2 cellular contexts compared by ENCODE assay signal in the genomic region with DNA sequence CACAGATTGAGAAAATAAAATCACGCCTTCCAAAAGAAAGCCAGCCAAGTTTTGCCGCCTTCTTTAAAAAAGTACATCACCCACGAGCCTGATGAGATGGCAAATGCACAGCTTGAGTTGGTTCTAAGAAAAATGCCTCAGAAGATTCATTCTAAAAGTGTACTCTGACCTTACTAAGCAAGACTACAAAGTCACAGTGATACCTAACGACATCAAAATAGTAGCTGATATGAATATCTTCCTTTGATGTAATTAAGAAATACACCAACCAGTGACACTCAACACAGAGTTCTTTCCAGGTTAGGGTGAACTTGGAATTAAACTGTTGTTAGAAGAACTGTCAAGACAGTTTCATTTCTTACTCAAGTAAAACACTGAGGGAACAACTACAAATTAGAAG.
TF ChIP-seq lines count a peak whose summit lies in the region.

No MANE protein-coding gene starts in this region.

TF ChIP-seq in SK-N-SH, 30 proteins besides CTCF, POLR2A, EP300 and RAD21 (continued from another document):
- TF ChIP-seq, protein P1, sequence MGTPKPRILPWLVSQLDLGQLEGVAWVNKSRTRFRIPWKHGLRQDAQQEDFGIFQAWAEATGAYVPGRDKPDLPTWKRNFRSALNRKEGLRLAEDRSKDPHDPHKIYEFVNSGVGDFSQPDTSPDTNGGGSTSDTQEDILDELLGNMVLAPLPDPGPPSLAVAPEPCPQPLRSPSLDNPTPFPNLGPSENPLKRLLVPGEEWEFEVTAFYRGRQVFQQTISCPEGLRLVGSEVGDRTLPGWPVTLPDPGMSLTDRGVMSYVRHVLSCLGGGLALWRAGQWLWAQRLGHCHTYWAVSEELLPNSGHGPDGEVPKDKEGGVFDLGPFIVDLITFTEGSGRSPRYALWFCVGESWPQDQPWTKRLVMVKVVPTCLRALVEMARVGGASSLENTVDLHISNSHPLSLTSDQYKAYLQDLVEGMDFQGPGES (IDR thresholded peaks at IDR 0.05; ENCODE audit: low read depth, low read length): no peak
- TF ChIP-seq RCOR1 (IDR thresholded peaks at IDR 0.05; ENCODE audit: low read length): no peak
- TF ChIP-seq RFX5 (IDR thresholded peaks at IDR 0.05; ENCODE audit: low read length): no peak
- no peak for TF ChIP-seq ZBTB33 (IDR thresholded peaks at IDR 0.05; ENCODE audit: borderline replicate concordance, low read depth)
- no peak for TF ChIP-seq ELF1 (IDR thresholded peaks at IDR 0.05)
- no peak for TF ChIP-seq FOXM1 (IDR thresholded peaks at IDR 0.05; ENCODE audit: low read depth)
- no peak for TF ChIP-seq POLR2AphosphoS5 (IDR thresholded peaks at IDR 0.05; ENCODE audit: low read depth, low read length)
- no peak for TF ChIP-seq SIN3A (IDR thresholded peaks at IDR 0.05; ENCODE audit: borderline replicate concordance, low read depth, low read length)
- no peak for TF ChIP-seq MXI1 (IDR thresholded peaks at IDR 0.05; ENCODE audit: low read depth, low read length)
- TF ChIP-seq CHD2 (IDR thresholded peaks at IDR 0.05; ENCODE audit: low read length, partially characterized antibody): no peak
- no peak for TF ChIP-seq RXRA (IDR thresholded peaks at IDR 0.05; ENCODE audit: borderline replicate concordance, low read depth)
- TF ChIP-seq GATA2 (CRISPR knock-in tag; IDR thresholded peaks at IDR 0.05): no peak
- TF ChIP-seq, protein P2, sequence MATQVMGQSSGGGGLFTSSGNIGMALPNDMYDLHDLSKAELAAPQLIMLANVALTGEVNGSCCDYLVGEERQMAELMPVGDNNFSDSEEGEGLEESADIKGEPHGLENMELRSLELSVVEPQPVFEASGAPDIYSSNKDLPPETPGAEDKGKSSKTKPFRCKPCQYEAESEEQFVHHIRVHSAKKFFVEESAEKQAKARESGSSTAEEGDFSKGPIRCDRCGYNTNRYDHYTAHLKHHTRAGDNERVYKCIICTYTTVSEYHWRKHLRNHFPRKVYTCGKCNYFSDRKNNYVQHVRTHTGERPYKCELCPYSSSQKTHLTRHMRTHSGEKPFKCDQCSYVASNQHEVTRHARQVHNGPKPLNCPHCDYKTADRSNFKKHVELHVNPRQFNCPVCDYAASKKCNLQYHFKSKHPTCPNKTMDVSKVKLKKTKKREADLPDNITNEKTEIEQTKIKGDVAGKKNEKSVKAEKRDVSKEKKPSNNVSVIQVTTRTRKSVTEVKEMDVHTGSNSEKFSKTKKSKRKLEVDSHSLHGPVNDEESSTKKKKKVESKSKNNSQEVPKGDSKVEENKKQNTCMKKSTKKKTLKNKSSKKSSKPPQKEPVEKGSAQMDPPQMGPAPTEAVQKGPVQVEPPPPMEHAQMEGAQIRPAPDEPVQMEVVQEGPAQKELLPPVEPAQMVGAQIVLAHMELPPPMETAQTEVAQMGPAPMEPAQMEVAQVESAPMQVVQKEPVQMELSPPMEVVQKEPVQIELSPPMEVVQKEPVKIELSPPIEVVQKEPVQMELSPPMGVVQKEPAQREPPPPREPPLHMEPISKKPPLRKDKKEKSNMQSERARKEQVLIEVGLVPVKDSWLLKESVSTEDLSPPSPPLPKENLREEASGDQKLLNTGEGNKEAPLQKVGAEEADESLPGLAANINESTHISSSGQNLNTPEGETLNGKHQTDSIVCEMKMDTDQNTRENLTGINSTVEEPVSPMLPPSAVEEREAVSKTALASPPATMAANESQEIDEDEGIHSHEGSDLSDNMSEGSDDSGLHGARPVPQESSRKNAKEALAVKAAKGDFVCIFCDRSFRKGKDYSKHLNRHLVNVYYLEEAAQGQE (IDR thresholded peaks at IDR 0.05; ENCODE audit: low read depth, low read length): no peak
- TF ChIP-seq, protein P3, sequence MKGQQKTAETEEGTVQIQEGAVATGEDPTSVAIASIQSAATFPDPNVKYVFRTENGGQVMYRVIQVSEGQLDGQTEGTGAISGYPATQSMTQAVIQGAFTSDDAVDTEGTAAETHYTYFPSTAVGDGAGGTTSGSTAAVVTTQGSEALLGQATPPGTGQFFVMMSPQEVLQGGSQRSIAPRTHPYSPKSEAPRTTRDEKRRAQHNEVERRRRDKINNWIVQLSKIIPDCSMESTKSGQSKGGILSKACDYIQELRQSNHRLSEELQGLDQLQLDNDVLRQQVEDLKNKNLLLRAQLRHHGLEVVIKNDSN (IDR thresholded peaks at IDR 0.05; ENCODE audit: borderline replicate concordance, low read depth): no peak
- no peak for TF ChIP-seq NRF1 (IDR thresholded peaks at IDR 0.05; ENCODE audit: low read depth, low read length)
- TF ChIP-seq, protein P4, sequence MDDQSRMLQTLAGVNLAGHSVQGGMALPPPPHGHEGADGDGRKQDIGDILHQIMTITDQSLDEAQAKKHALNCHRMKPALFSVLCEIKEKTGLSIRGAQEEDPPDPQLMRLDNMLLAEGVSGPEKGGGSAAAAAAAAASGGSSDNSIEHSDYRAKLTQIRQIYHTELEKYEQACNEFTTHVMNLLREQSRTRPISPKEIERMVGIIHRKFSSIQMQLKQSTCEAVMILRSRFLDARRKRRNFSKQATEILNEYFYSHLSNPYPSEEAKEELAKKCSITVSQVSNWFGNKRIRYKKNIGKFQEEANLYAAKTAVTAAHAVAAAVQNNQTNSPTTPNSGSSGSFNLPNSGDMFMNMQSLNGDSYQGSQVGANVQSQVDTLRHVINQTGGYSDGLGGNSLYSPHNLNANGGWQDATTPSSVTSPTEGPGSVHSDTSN (IDR thresholded peaks at IDR 0.05): no peak
TF ChIP-seq in SK-N-SH: peak in this region for 0.

TF ChIP-seq in SK-N-SH treated with all-trans-retinoic acid at 6 μM for 48 hours, 23 proteins besides CTCF, POLR2A, EP300 and RAD21 (continued from another document):
- TF ChIP-seq ZC3H10 (CRISPR knock-in tag; IDR thresholded peaks at IDR 0.05) (no peak), OSR1 (CRISPR knock-in tag; IDR thresholded peaks at IDR 0.05) (no peak), GLIS3 (CRISPR knock-in tag; IDR thresholded peaks at IDR 0.05) (no peak), ZNF8 (CRISPR knock-in tag; IDR thresholded peaks at IDR 0.05) (no peak), SNAI2 (CRISPR knock-in tag; IDR thresholded peaks at IDR 0.05) (no peak), TCF4 (CRISPR knock-in tag; IDR thresholded peaks at IDR 0.05; ENCODE audit: borderline replicate concordance) (no peak), CSDC2 (CRISPR knock-in tag; IDR thresholded peaks at IDR 0.05) (no peak), PPARA (CRISPR knock-in tag; IDR thresholded peaks at IDR 0.05; ENCODE audit: borderline replicate concordance) (no peak)
- TF ChIP-seq, protein P5, sequence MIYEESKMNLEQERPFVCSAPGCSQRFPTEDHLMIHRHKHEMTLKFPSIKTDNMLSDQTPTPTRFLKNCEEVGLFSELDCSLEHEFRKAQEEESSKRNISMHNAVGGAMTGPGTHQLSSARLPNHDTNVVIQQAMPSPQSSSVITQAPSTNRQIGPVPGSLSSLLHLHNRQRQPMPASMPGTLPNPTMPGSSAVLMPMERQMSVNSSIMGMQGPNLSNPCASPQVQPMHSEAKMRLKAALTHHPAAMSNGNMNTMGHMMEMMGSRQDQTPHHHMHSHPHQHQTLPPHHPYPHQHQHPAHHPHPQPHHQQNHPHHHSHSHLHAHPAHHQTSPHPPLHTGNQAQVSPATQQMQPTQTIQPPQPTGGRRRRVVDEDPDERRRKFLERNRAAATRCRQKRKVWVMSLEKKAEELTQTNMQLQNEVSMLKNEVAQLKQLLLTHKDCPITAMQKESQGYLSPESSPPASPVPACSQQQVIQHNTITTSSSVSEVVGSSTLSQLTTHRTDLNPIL (CRISPR knock-in tag; IDR thresholded peaks at IDR 0.05; ENCODE audit: low read depth): no peak
TF ChIP-seq in SK-N-SH treated with all-trans-retinoic acid at 6 μM for 48 hours: peak in this region for 0.
